In the genomic region with DNA sequence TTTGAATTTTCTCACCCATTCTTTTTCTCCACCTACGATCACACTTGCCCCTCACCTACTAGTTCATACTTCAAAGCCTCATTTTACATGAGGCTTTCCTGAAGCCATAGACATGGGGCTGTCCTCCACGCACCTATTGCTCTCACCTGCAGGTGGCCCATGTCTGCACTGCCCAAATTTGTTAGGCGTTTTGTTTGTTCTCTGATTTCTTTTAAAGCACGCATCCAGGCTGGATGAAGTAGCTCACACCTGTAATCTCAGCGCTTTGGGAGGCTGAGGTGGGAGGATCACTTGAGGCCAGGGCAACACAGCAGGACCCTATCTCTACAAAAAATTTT, we compare ENCODE assay signal across 1 cellular context.
TF ChIP-seq lines count a peak whose summit lies in the region.

No MANE protein-coding gene starts in this region.

TF ChIP-seq in SK-N-SH, 30 proteins besides CTCF, POLR2A, EP300 and RAD21 (continued from another document):
- TF ChIP-seq CHD2 (IDR thresholded peaks at IDR 0.05; ENCODE audit: low read length, partially characterized antibody): no peak
- TF ChIP-seq, protein P1, sequence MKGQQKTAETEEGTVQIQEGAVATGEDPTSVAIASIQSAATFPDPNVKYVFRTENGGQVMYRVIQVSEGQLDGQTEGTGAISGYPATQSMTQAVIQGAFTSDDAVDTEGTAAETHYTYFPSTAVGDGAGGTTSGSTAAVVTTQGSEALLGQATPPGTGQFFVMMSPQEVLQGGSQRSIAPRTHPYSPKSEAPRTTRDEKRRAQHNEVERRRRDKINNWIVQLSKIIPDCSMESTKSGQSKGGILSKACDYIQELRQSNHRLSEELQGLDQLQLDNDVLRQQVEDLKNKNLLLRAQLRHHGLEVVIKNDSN (IDR thresholded peaks at IDR 0.05; ENCODE audit: borderline replicate concordance, low read depth): no peak
- TF ChIP-seq GATA2 (CRISPR knock-in tag; IDR thresholded peaks at IDR 0.05): no peak
- TF ChIP-seq, protein P2, sequence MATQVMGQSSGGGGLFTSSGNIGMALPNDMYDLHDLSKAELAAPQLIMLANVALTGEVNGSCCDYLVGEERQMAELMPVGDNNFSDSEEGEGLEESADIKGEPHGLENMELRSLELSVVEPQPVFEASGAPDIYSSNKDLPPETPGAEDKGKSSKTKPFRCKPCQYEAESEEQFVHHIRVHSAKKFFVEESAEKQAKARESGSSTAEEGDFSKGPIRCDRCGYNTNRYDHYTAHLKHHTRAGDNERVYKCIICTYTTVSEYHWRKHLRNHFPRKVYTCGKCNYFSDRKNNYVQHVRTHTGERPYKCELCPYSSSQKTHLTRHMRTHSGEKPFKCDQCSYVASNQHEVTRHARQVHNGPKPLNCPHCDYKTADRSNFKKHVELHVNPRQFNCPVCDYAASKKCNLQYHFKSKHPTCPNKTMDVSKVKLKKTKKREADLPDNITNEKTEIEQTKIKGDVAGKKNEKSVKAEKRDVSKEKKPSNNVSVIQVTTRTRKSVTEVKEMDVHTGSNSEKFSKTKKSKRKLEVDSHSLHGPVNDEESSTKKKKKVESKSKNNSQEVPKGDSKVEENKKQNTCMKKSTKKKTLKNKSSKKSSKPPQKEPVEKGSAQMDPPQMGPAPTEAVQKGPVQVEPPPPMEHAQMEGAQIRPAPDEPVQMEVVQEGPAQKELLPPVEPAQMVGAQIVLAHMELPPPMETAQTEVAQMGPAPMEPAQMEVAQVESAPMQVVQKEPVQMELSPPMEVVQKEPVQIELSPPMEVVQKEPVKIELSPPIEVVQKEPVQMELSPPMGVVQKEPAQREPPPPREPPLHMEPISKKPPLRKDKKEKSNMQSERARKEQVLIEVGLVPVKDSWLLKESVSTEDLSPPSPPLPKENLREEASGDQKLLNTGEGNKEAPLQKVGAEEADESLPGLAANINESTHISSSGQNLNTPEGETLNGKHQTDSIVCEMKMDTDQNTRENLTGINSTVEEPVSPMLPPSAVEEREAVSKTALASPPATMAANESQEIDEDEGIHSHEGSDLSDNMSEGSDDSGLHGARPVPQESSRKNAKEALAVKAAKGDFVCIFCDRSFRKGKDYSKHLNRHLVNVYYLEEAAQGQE (IDR thresholded peaks at IDR 0.05; ENCODE audit: low read depth, low read length): no peak
- no peak for TF ChIP-seq FOSL2 (IDR thresholded peaks at IDR 0.05; ENCODE audit: borderline replicate concordance, low read depth)
- no peak for TF ChIP-seq ELF1 (IDR thresholded peaks at IDR 0.05)
- TF ChIP-seq FOXM1 (IDR thresholded peaks at IDR 0.05; ENCODE audit: low read depth): no peak
- TF ChIP-seq RXRA (IDR thresholded peaks at IDR 0.05; ENCODE audit: borderline replicate concordance, low read depth): no peak
- no peak for TF ChIP-seq EZH2phosphoT487 (IDR thresholded peaks at IDR 0.05; ENCODE audit: borderline replicate concordance, low read depth)
- TF ChIP-seq NFIC (IDR thresholded peaks at IDR 0.05; ENCODE audit: borderline replicate concordance): no peak
